7 cellular contexts compared by ENCODE assay signal in the genomic region with DNA sequence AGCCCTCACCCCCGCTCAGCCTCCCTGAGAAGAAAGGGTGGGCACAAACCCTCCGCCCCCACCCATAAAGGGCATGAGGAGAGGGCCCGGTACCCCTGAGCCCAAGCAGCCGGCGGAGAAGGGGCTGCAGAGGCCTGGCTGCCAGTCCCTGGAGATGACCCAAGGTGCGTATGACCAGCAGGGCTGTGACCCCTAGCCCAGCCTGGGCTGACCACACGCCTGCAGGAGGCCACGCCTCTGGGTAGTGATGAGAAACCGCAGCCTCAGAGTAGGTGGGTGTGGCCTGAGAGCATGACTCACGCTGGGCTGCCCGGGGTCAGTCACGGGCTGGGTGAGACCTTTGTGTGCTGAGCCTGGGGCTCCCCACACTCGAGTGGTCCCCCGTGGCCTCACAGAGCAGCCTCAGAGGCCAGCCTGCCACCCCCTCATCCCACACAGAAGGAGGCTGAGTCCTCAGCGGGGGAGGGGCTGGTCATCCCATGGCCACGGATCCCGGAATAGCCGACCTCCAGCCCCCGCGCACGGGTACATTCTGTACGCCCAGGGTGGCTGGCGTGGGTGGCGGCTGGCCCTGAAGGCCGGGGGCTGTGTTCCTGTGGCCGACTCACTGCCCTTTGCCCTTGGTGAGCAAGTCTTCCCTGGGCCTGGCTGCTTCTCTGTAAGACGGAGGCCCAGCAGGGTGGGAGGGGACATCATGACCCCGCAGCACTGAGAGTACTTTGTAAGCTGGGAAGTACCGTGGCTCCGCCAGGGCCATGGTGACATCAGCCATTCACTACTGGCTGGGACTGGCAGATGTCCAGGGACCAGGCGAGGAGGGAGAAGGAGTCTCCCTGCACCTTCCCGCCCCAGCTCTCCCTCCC.
DNase-seq lines count a peak whose midpoint lies in the region; ATAC-seq, FAIRE-seq and TF ChIP-seq lines count a peak whose summit lies in the region.

No MANE protein-coding gene starts in this region.

- peak overlapping the region; percentile 18 for H3K4me2 ChIP-seq in GM23248 (ENCODE audit: unreplicated experiment)
- peak overlapping the region; percentile 86 for H3K4me2 ChIP-seq in HepG2 (ENCODE audit: low read depth, low read length)

- POLR2A ChIA-PET in HepG2 (lab: Yijun Ruan, JAX), result interaction anchor here (0.6 to 1.9 kb wide), 14 partner anchors 9 to 329 kb away, joined by 3 to 6 read pairs (median 3); partner anchors contain the start of gene GPC1

- no peak overlapping the region for H3K4me3 ChIP-seq in GM23248
- H3K4me3 ChIP-seq in NT2/D1 (ENCODE audit: insufficient read length, low read depth), result peak overlapping the region; percentile 53
- H3K4me3 ChIP-seq in colonic mucosa, result no peak overlapping the region
- peak overlapping the region; percentile 45 to 78 (median 53) for H3K4me3 ChIP-seq in HepG2 (replicated peaks in 1 of 3; ENCODE audit: insufficient read depth in 1 of 3, low read depth in 2 of 3, low read length in 3 of 3)

- DNase-seq in GM23248 (peak; percentile 94), NT2/D1 (ENCODE audit: low read depth, low spot score) (no peak), colonic mucosa (peak; percentile 74), HepG2 (ENCODE audit: low spot score) (peak; percentile 94), NCI-H1048 (lab: John Stamatoyannopoulos, UW) (no peak)
- DNase-seq in stimulated activated naive CD8-positive, alpha-beta T cell treated with anti-CD3 and anti-CD28 coated beads, Interleukin-15, Interleukin-2, amounts not matched to agents 100 U/mL and 50 U/mL, for 24 hours, result no peak
- no peak for DNase-seq in stimulated activated naive CD4-positive, alpha-beta T cell (lab: John Stamatoyannopoulos, UW)

- TF ChIP-seq EP300 in HepG2 (IDR thresholded peaks at IDR 0.05; ENCODE audit: low read depth in 2 of 2, low read length in 2 of 2) (peak in 1 of 2 experiments; percentile 7; a peak in 1 of 4 replicates), HepG2 (CRISPR knock-in tag; IDR thresholded peaks at IDR 0.05; ENCODE audit: borderline replicate concordance) (peak; percentile 65; the same call in 1 of the 2 replicates)

- TF ChIP-seq RAD21 in HepG2 (CRISPR knock-in tag; IDR thresholded peaks at IDR 0.05), result no peak

- H3K9ac ChIP-seq in GM23248 (no peak overlapping the region), NT2/D1 (ENCODE audit: insufficient read length, low read depth) (peak overlapping the region; percentile 87), colonic mucosa (ENCODE audit: low read depth in 2 of 2, low read length in 2 of 2) (peak overlapping the region in 1 of 2 donors; percentile 24), HepG2 (ENCODE audit: insufficient read depth, low read depth, low read length) (peak overlapping the region; percentile 83)

- H3K36me3 ChIP-seq in GM23248 (ENCODE audit: low read depth), result no peaks in the 10 kb centered on the region
- no peaks in the 10 kb centered on the region for H3K36me3 ChIP-seq in NT2/D1 (ENCODE audit: insufficient read depth, insufficient read length, low read length)
- no peaks in the 10 kb centered on the region for H3K36me3 ChIP-seq in colonic mucosa
- no peaks in the 10 kb centered on the region for H3K36me3 ChIP-seq in HepG2 (replicated peaks in 1 of 2; ENCODE audit: control insufficient read depth in 1 of 2, insufficient read depth in 2 of 2, low read length in 2 of 2)

- intact Hi-C loops in colonic mucosa (cut with DNase I) (no loop called here), HepG2 (cut with micrococcal nuclease; ENCODE audit: unreplicated experiment) (loop anchor here (2.0 to 5.0 kb wide), 2 partner anchors 18 to 186 kb away; partner anchors contain the start of gene GPC1)

- no peak overlapping the region for H3K27ac ChIP-seq in GM23248
- peak overlapping the region; percentile 8 for H3K27ac ChIP-seq in colonic mucosa
- peak overlapping the region; percentile 68 for H3K27ac ChIP-seq in HepG2 (ENCODE audit: extremely low read length, insufficient read depth, low read length)

- peak in 1 of 2 experiments; percentile 93; a peak in 2 of 4 replicates for TF ChIP-seq POLR2A in HepG2 (IDR thresholded peaks at IDR 0.05; ENCODE audit: insufficient read depth in 1 of 2, low read depth in 2 of 2, low read length in 2 of 2)

- no peaks in the 10 kb centered on the region for H4K20me1 ChIP-seq in GM23248 (ENCODE audit: insufficient read depth)
- H4K20me1 ChIP-seq in HepG2 (ENCODE audit: insufficient read depth, low read length), result no peaks in the 10 kb centered on the region

- 34 to 39% methylated on average over 30 to 32 of the region's 32 CpGs for WGBS in GM23248 (ENCODE audit: low coverage in 1 of 2, low lambda C conversion rate in 2 of 2, missing lambda C conversion rate in 2 of 2), 2 experiments
- WGBS in HepG2 (ENCODE audit: low lambda C conversion rate), result 0% methylated on average over 7 of the region's 32 CpGs

- peaks cover 10% of the 10 kb centered on the region for H3K4me1 ChIP-seq in GM23248 (ENCODE audit: insufficient read depth)
- peaks cover 35% of the 10 kb centered on the region for H3K4me1 ChIP-seq in NT2/D1 (ENCODE audit: insufficient read depth, insufficient read length)
- H3K4me1 ChIP-seq in colonic mucosa, result no peaks in the 10 kb centered on the region
- H3K4me1 ChIP-seq in HepG2 (ENCODE audit: insufficient read depth, low read length), result peaks cover 67% of the 10 kb centered on the region

- no peaks in the 10 kb centered on the region for H3K9me2 ChIP-seq in GM23248 (ENCODE audit: insufficient read depth)

- H3K79me2 ChIP-seq in GM23248 (ENCODE audit: insufficient read depth) (no peaks in the 10 kb centered on the region), HepG2 (ENCODE audit: insufficient read depth, low read length) (peaks cover 9% of the 10 kb centered on the region)

- CTCF ChIA-PET in HepG2 (lab: Yijun Ruan, JAX; ENCODE audit: low intra/inter-chr PET ratio, low total read pairs), result no interaction called here

- FAIRE-seq in HepG2 (lab: Jason Lieb, UNC), result peak; percentile 86

- in situ Hi-C loops in GM23248 (cut with MboI), result no loop called here
- in situ Hi-C loops in HepG2 (cut with HindIII; ENCODE audit: extremely low pct_ligation_motif_present, low pct_unique_long_range_greater_than_20kb), result no loop called here

- H3K9me3 ChIP-seq in GM23248 (ENCODE audit: low read depth) (no peaks in the 10 kb centered on the region), NT2/D1 (ENCODE audit: insufficient read depth, low read length) (peaks cover 1% of the 10 kb centered on the region; the same call in 1 of the 2 replicates), colonic mucosa (no peaks in the 10 kb centered on the region), HepG2 (ENCODE audit: low read length) (no peaks in the 10 kb centered on the region)

- peak; percentile 89 for ATAC-seq in HepG2
- peak; percentile 21 for ATAC-seq in stimulated activated naive CD8-positive, alpha-beta T cell treated with anti-CD3 and anti-CD28 coated beads, Interleukin-15, Interleukin-2, amounts not matched to agents 100 U/mL and 50 U/mL, for 24 hours

- H2AFZ ChIP-seq in GM23248 (no peak overlapping the region), HepG2 (ENCODE audit: low read length) (no peak overlapping the region)

- TSS peak; percentile 91 for BruUV-seq in HepG2 (replicated peaks; lab: Mats Ljungman, UMichigan)

- H3F3A ChIP-seq in GM23248 (ENCODE audit: insufficient read depth), result no peaks in the 10 kb centered on the region

- TF ChIP-seq CTCF in colonic mucosa (IDR thresholded peaks at IDR 0.05) (no peak), HepG2 (CRISPR knock-in tag; IDR thresholded peaks at IDR 0.05) (peak; percentile 23; the same call in 1 of the 2 replicates)

- H3K27me3 ChIP-seq in GM23248 (replicated peaks; ENCODE audit: insufficient read depth) (peaks cover 12% of the 10 kb centered on the region), NT2/D1 (ENCODE audit: insufficient read depth, insufficient read length) (peaks cover 3% of the 10 kb centered on the region), colonic mucosa (no peaks in the 10 kb centered on the region), HepG2 (ENCODE audit: control insufficient read depth in 1 of 2, insufficient read depth in 2 of 2, low read length in 2 of 2) (no peaks in the 10 kb centered on the region; a peak in 1 of 5 replicates)

TF ChIP-seq in HepG2, 621 proteins besides CTCF, POLR2A, EP300 and RAD21 (continues in another document):
- TF ChIP-seq THAP11 (CRISPR knock-in tag; IDR thresholded peaks at IDR 0.05) (peak; percentile 71), ZBTB49 (CRISPR knock-in tag; IDR thresholded peaks at IDR 0.05; ENCODE audit: borderline replicate concordance) (no peak; the same call in 1 of the 2 replicates), THAP7 (CRISPR knock-in tag; IDR thresholded peaks at IDR 0.05) (peak; percentile 43; the same call in 1 of the 2 replicates)
- TF ChIP-seq, protein P1, sequence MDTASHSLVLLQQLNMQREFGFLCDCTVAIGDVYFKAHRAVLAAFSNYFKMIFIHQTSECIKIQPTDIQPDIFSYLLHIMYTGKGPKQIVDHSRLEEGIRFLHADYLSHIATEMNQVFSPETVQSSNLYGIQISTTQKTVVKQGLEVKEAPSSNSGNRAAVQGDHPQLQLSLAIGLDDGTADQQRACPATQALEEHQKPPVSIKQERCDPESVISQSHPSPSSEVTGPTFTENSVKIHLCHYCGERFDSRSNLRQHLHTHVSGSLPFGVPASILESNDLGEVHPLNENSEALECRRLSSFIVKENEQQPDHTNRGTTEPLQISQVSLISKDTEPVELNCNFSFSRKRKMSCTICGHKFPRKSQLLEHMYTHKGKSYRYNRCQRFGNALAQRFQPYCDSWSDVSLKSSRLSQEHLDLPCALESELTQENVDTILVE (CRISPR knock-in tag; IDR thresholded peaks at IDR 0.05), result peak; percentile 54; the same call in 1 of the 2 replicates

Comparison
In these comparisons a context has a peak if more than half of its experiments do, and no peak if none do; other contexts are left out.
1. DNase-seq: peak in GM23248 (single experiment), colonic mucosa (single experiment) and HepG2 (single experiment); none in NT2/D1 (single experiment), stimulated activated naive CD8-positive, alpha-beta T cell treated with anti-CD3 and anti-CD28 coated beads, Interleukin-15, Interleukin-2, amounts not matched to agents 100 U/mL and 50 U/mL, for 24 hours (single experiment), NCI-H1048 (single experiment) and stimulated activated naive CD4-positive, alpha-beta T cell (0 of 6).
2. H3K4me3 ChIP-seq: peak in NT2/D1 (single experiment) and HepG2 (3 of 3); none in GM23248 (single experiment) and colonic mucosa (single experiment).